Comparison of ENCODE assay signal across 17 cellular contexts in genomic region chr16:31329671-31330552, GRCh38. TPM values are rescaled to one million over a fixed set of nuclear protein-coding genes. Genes with fewer than 3 reads are reported as not detected.
DNase-seq lines count a peak whose midpoint lies in the region; ATAC-seq lines count a peak whose summit lies in the region.
"Had no signal": no experiment of that assay in that cellular context is flagged by ENCODE, and none has a peak within 500 bp of the region (broad histone marks: within the 10 kb centered on the region; RNA-seq: fewer than 3 reads in every experiment).

No MANE protein-coding gene starts in this region.

- H3K9me3 ChIP-seq in T-helper 17 cell (ENCODE audit: control insufficient read depth, low read length, poor library complexity, severe bottlenecking) (no peaks in the 10 kb centered on the region), iPS-15b (ENCODE audit: control insufficient read depth, insufficient read depth, low read length) (no peaks in the 10 kb centered on the region)
- H3K9me3 ChIP-seq: Peyer's patch had no signal

- DNase-seq in activated naive CD4-positive, alpha-beta T cell treated with anti-CD3 and anti-CD28 coated beads, Interleukin-2, amount 10 ng/mL, durations not matched to agents 7 days and 5 days: no peak
- no peak for DNase-seq in activated naive CD4-positive, alpha-beta T cell treated with anti-CD3 and anti-CD28 coated beads for 36 hours
- DNase-seq in T-helper 17 cell (no peak), retina (peak; percentile 24), GDM1 (lab: John Stamatoyannopoulos, UW) (no peak)
- DNase-seq: activated CD8-positive, alpha-beta T cell treated with anti-CD3 and anti-CD28 coated beads, Interleukin-2, amount 10 ng/mL, durations not matched to agents 7 days and 5 days; aorta; cerebellar nuclear complex; NCI-H1092; NCI-H82; occipital lobe; Peyer's patch; stimulated activated CD4-positive, alpha-beta T cell treated with anti-CD3 and anti-CD28 coated beads, Interleukin-4, amount 100 ng/mL, for 1 hour had no signal

- H3K4me3 ChIP-seq in iPS-15b (ENCODE audit: low read depth, low read length): peak overlapping the region; percentile 56

- H3K9me3 Mint-ChIP-seq in activated naive CD4-positive, alpha-beta T cell treated with anti-CD3 and anti-CD28 coated beads, Interleukin-2, amount 10 ng/mL, durations not matched to agents 7 days and 5 days: no peaks in the 10 kb centered on the region
- H3K9me3 Mint-ChIP-seq in activated naive CD4-positive, alpha-beta T cell treated with anti-CD3 and anti-CD28 coated beads for 36 hours: no peaks in the 10 kb centered on the region

- peak overlapping the region; percentile 76 for H3K4me3 Mint-ChIP-seq in activated naive CD4-positive, alpha-beta T cell treated with anti-CD3 and anti-CD28 coated beads, Interleukin-2, amount 10 ng/mL, durations not matched to agents 7 days and 5 days
- no peak overlapping the region for H3K4me3 Mint-ChIP-seq in activated naive CD4-positive, alpha-beta T cell treated with anti-CD3 and anti-CD28 coated beads for 36 hours
- peak overlapping the region; percentile 79 for H3K4me3 Mint-ChIP-seq in T-helper 17 cell

- H3K27me3 ChIP-seq in iPS-15b (ENCODE audit: control insufficient read depth, insufficient read depth, low read length): peaks cover 38% of the 10 kb centered on the region

- H3K27ac Mint-ChIP-seq in activated naive CD4-positive, alpha-beta T cell treated with anti-CD3 and anti-CD28 coated beads, Interleukin-2, amount 10 ng/mL, durations not matched to agents 7 days and 5 days: no peak overlapping the region
- H3K27ac Mint-ChIP-seq in activated naive CD4-positive, alpha-beta T cell treated with anti-CD3 and anti-CD28 coated beads for 36 hours: no peak overlapping the region
- peak overlapping the region; percentile 24 for H3K27ac Mint-ChIP-seq in T-helper 17 cell

- H3K9ac ChIP-seq in iPS-15b (ENCODE audit: low read depth, low read length): no peak overlapping the region
- H3K9ac ChIP-seq: KMS-11 had no signal

- CTCF ChIA-PET in activated naive CD4-positive, alpha-beta T cell treated with anti-CD3 and anti-CD28 coated beads, Interleukin-2, amount 10 ng/mL, durations not matched to agents 7 days and 5 days (lab: Charles Lee): no interaction called here
- CTCF ChIA-PET in activated naive CD4-positive, alpha-beta T cell treated with anti-CD3 and anti-CD28 coated beads for 36 hours (lab: Charles Lee): no interaction called here

- intact Hi-C loops in activated naive CD4-positive, alpha-beta T cell treated with anti-CD3 and anti-CD28 coated beads for 36 hours (cut with micrococcal nuclease): no loop called here

- peaks cover 32% of the 10 kb centered on the region for H3K36me3 Mint-ChIP-seq in activated naive CD4-positive, alpha-beta T cell treated with anti-CD3 and anti-CD28 coated beads, Interleukin-2, amount 10 ng/mL, durations not matched to agents 7 days and 5 days
- no peaks in the 10 kb centered on the region for H3K36me3 Mint-ChIP-seq in activated naive CD4-positive, alpha-beta T cell treated with anti-CD3 and anti-CD28 coated beads for 36 hours (ENCODE audit: low read depth)
- H3K36me3 Mint-ChIP-seq in T-helper 17 cell (ENCODE audit: low read depth): peaks cover 13% of the 10 kb centered on the region

- ATAC-seq in T-helper 17 cell: no peak
- ATAC-seq in GM21786 (IDR thresholded peaks at IDR 0.05; ENCODE audit: unreplicated experiment): no peak
- ATAC-seq in HG03378 (IDR thresholded peaks at IDR 0.05; ENCODE audit: unreplicated experiment): no peak

- H3K36me3 ChIP-seq in iPS-15b (ENCODE audit: control insufficient read depth, insufficient read depth, low read length): no peaks in the 10 kb centered on the region
- H3K36me3 ChIP-seq: Peyer's patch had no signal

- H3K4me1 ChIP-seq in iPS-15b (ENCODE audit: control insufficient read depth, insufficient read depth, low read length): peaks cover 9% of the 10 kb centered on the region
- H3K4me1 ChIP-seq: Peyer's patch had no signal

- peaks cover 38% of the 10 kb centered on the region for H3K27me3 Mint-ChIP-seq in activated naive CD4-positive, alpha-beta T cell treated with anti-CD3 and anti-CD28 coated beads, Interleukin-2, amount 10 ng/mL, durations not matched to agents 7 days and 5 days
- H3K27me3 Mint-ChIP-seq in activated naive CD4-positive, alpha-beta T cell treated with anti-CD3 and anti-CD28 coated beads for 36 hours (ENCODE audit: low read depth): peaks cover 10% of the 10 kb centered on the region
- peaks cover 22% of the 10 kb centered on the region for H3K27me3 Mint-ChIP-seq in T-helper 17 cell

- peaks cover 39% of the 10 kb centered on the region for H3K4me1 Mint-ChIP-seq in activated naive CD4-positive, alpha-beta T cell treated with anti-CD3 and anti-CD28 coated beads, Interleukin-2, amount 10 ng/mL, durations not matched to agents 7 days and 5 days
- H3K4me1 Mint-ChIP-seq in activated naive CD4-positive, alpha-beta T cell treated with anti-CD3 and anti-CD28 coated beads for 36 hours (ENCODE audit: low read depth): peaks cover 14% of the 10 kb centered on the region
- H3K4me1 Mint-ChIP-seq in T-helper 17 cell: peaks cover 18% of the 10 kb centered on the region

RNA-seq across cellular contexts. Expression of gene ITGAX, which starts 25.1 kb away (rescaled TPM):
- 1 to 10 TPM; 2.4 to 2.9 TPM for total RNA-seq in activated naive CD4-positive, alpha-beta T cell treated with anti-CD3 and anti-CD28 coated beads for 36 hours
- 10 to 100 TPM in 1 of 2 donors, 1 to 10 TPM in 1; 4.6 to 16.0 TPM for total RNA-seq in T-helper 17 cell
